Comparison of ENCODE assay signal across 8 cellular contexts in genomic region chr17:43212641-43213490, GRCh38. TPM values are rescaled to one million over a fixed set of nuclear protein-coding genes. Genes with fewer than 3 reads are reported as not detected.
DNase-seq lines count a peak whose midpoint lies in the region; ATAC-seq and TF ChIP-seq lines count a peak whose summit lies in the region.

No MANE protein-coding gene starts in this region.

- no peak for ATAC-seq in naive thymus-derived CD4-positive, alpha-beta T cell
- no peak for ATAC-seq in GM19324 (IDR thresholded peaks at IDR 0.05; ENCODE audit: low FRiP score, unreplicated experiment)

- no peak for TF ChIP-seq CTCF in CD14-positive monocyte (IDR thresholded peaks at IDR 0.05)

- H3K27ac Mint-ChIP-seq in CD14-positive monocyte = peak overlapping the region; percentile 91 to 97 (median 95)
- H3K27ac Mint-ChIP-seq in naive thymus-derived CD4-positive, alpha-beta T cell = peak overlapping the region; percentile 89 to 98 (median 94)

- no peaks in the 10 kb centered on the region for H3K27me3 ChIP-seq in MG63
- no peaks in the 10 kb centered on the region for H3K27me3 ChIP-seq in naive thymus-derived CD4-positive, alpha-beta T cell (ENCODE audit: control insufficient read depth in 2 of 2, insufficient read depth in 2 of 2, low read length in 2 of 2)

- no peaks in the 10 kb centered on the region for H3K9me3 ChIP-seq in MG63
- H3K9me3 ChIP-seq in naive thymus-derived CD4-positive, alpha-beta T cell (ENCODE audit: control insufficient read depth in 2 of 3, low read length in 3 of 3) = no peaks in the 10 kb centered on the region

- CTCF ChIA-PET in naive thymus-derived CD4-positive, alpha-beta T cell (lab: Charles Lee) = interaction anchor here (1.1 to 2.1 kb wide), 2 partner anchors 122 to 127 kb away, joined by 3 to 5 read pairs; no protein-coding TSS in a partner anchor

- POLR2A ChIA-PET in naive thymus-derived CD4-positive, alpha-beta T cell (lab: Charles Lee) = interaction anchor here (0.6 to 6.1 kb wide), 10 partner anchors 10 to 271 kb away, joined by 3 to 64 read pairs (median 4); partner anchors contain the start of gene DHX8

- peaks cover 0 to 2% (median 0%) of the 10 kb centered on the region in 7 donors for H3K9me3 Mint-ChIP-seq in CD14-positive monocyte
- peaks cover 0 to 2% (median 0%) of the 10 kb centered on the region in 11 donors for H3K9me3 Mint-ChIP-seq in naive thymus-derived CD4-positive, alpha-beta T cell

- peaks cover 55 to 68% of the 10 kb centered on the region in 2 donors for H3K36me3 Mint-ChIP-seq in CD14-positive monocyte
- peaks cover 3 to 27% (median 16%) of the 10 kb centered on the region in 5 donors for H3K36me3 Mint-ChIP-seq in naive thymus-derived CD4-positive, alpha-beta T cell

- peaks cover 17 to 22% of the 10 kb centered on the region in 2 donors for H3K4me1 ChIP-seq in naive thymus-derived CD4-positive, alpha-beta T cell (ENCODE audit: control insufficient read depth in 2 of 2, insufficient read depth in 2 of 2, low read length in 2 of 2)

- peaks cover 31% of the 10 kb centered on the region for H3K36me3 ChIP-seq in MG63
- peaks cover 0 to 24% (median 3%) of the 10 kb centered on the region in 3 experiments for H3K36me3 ChIP-seq in naive thymus-derived CD4-positive, alpha-beta T cell (ENCODE audit: control insufficient read depth in 2 of 3, insufficient read depth in 3 of 3, low read length in 3 of 3)

- peaks cover 36% of the 10 kb centered on the region for H3K4me1 Mint-ChIP-seq in CD14-positive monocyte
- H3K4me1 Mint-ChIP-seq in naive thymus-derived CD4-positive, alpha-beta T cell = peaks cover 28 to 67% (median 57%) of the 10 kb centered on the region in 7 donors

- H3K27ac ChIP-seq in cingulate gyrus (ENCODE audit: low read depth, low read length) = peak overlapping the region; percentile 63
- peak overlapping the region; percentile 86 for H3K27ac ChIP-seq in naive thymus-derived CD4-positive, alpha-beta T cell (ENCODE audit: low read depth, low read length)

- no peak for DNase-seq in CD14-positive monocyte (ENCODE audit: low spot score)
- DNase-seq in MG63 = no peak
- DNase-seq in naive thymus-derived CD4-positive, alpha-beta T cell = peak in 4 of 9 donors; percentile 2 to 40 (median 20)
- DNase-seq in SW480 (ENCODE audit: low spot score) = no peak
- DNase-seq in anterior cingulate cortex (lab: John Stamatoyannopoulos, UW) = no peak
- DNase-seq in A172 (ENCODE audit: low spot score) = no peak

- peaks cover 0 to 2% (median 1%) of the 10 kb centered on the region in 3 donors for H3K27me3 Mint-ChIP-seq in CD14-positive monocyte (ENCODE audit: low read depth in 3 of 3)
- no peaks in the 10 kb centered on the region for H3K27me3 Mint-ChIP-seq in naive thymus-derived CD4-positive, alpha-beta T cell

- intact Hi-C loops in CD14-positive monocyte (cut with micrococcal nuclease) = loop anchor here in 1 of 2 donors (5.0 kb wide), 1 partner anchor 104 kb away; no protein-coding TSS in a partner anchor
- intact Hi-C loops in naive thymus-derived CD4-positive, alpha-beta T cell (cut with micrococcal nuclease) = loop anchor here (10.0 kb wide), 2 partner anchors 188 to 272 kb away; partner anchors contain the start of genes DHX8 (in 2 of the 2), RND2 (in 1 of the 2) and VAT1 (in 1 of the 2)

- H3K4me3 Mint-ChIP-seq in CD14-positive monocyte = peak overlapping the region; percentile 98
- H3K4me3 Mint-ChIP-seq in naive thymus-derived CD4-positive, alpha-beta T cell = peak overlapping the region; percentile 89 to 100 (median 96)

- H3K4me3 ChIP-seq in MG63 = peak overlapping the region; percentile 62
- peak overlapping the region; percentile 89 for H3K4me3 ChIP-seq in naive thymus-derived CD4-positive, alpha-beta T cell (ENCODE audit: low read length)

RNA-seq across cellular contexts. Expression of gene TMEM106A, which starts 1.2 kb away (rescaled TPM):
- 1 to 10 TPM; 6.9 to 8.0 TPM for polyA plus RNA-seq in CD14-positive monocyte
- 0.10 and 0.99 TPM in 2 replicates for total RNA-seq in MG63 (2014; rRNA removed; shearing (Covaris generic); ENCODE audit: low replicate concordance)
- 10 to 100 TPM; 10.4 to 20.7 (median 13.9) TPM for total RNA-seq in naive thymus-derived CD4-positive, alpha-beta T cell
- polyA plus RNA-seq in naive thymus-derived CD4-positive, alpha-beta T cell = 1 to 10 TPM; 1.6 to 6.6 TPM
- total RNA-seq in A172 (2014; rRNA removed; shearing (Covaris generic)) = 4.9 and 5.3 TPM in 2 replicates

RNA-seq across cellular contexts. Expression of gene CCDC200, which starts 15.6 kb away (rescaled TPM):
- polyA plus RNA-seq in CD14-positive monocyte = not detected
- not detected in 2 replicates for total RNA-seq in MG63 (2014; rRNA removed; shearing (Covaris generic); ENCODE audit: low replicate concordance)
- total RNA-seq in naive thymus-derived CD4-positive, alpha-beta T cell = 1 to 10 TPM in 2 of 5 experiments, under 1 TPM in 1, not detected in 2; 0.72 to 2.0 (median 1.7) TPM
- 1 to 10 TPM in 1 of 2 donors, not detected in 1; 1.3 TPM for polyA plus RNA-seq in naive thymus-derived CD4-positive, alpha-beta T cell
- total RNA-seq in A172 (2014; rRNA removed; shearing (Covaris generic)) = not detected in 2 replicates

RNA-seq across cellular contexts. Expression of gene RNU2-1, which starts 20.9 kb away (rescaled TPM):
- not detected for polyA plus RNA-seq in CD14-positive monocyte
- not detected in 2 replicates for total RNA-seq in MG63 (2014; rRNA removed; shearing (Covaris generic); ENCODE audit: low replicate concordance)
- total RNA-seq in naive thymus-derived CD4-positive, alpha-beta T cell = 1,000 to 10,000 TPM; 2,629 to 6,823 (median 3,564) TPM
- not detected for polyA plus RNA-seq in naive thymus-derived CD4-positive, alpha-beta T cell
- total RNA-seq in A172 (2014; rRNA removed; shearing (Covaris generic)) = not detected in 2 replicates

RNA-seq across cellular contexts. Expression of gene NBR1, which starts 41.9 kb away (rescaled TPM):
- 10 to 100 TPM; 64.0 to 88.5 TPM for polyA plus RNA-seq in CD14-positive monocyte
- 78.8 and 81.8 TPM in 2 replicates for total RNA-seq in MG63 (2014; rRNA removed; shearing (Covaris generic); ENCODE audit: low replicate concordance)
- 10 to 100 TPM; 44.6 to 83.0 (median 64.3) TPM for total RNA-seq in naive thymus-derived CD4-positive, alpha-beta T cell
- polyA plus RNA-seq in naive thymus-derived CD4-positive, alpha-beta T cell = 10 to 100 TPM; 72.2 to 93.2 TPM
- total RNA-seq in A172 (2014; rRNA removed; shearing (Covaris generic)) = 81.9 and 93.0 TPM in 2 replicates

Comparison
In these comparisons a context has a peak if more than half of its experiments do, and no peak if none do; other contexts are left out.
1. RNA of gene RNU2-1, which starts 20.9 kb away (total RNA-seq): 2,629 to 6,823 TPM in naive thymus-derived CD4-positive, alpha-beta T cell; not detected in MG63 and not detected in A172; every median in the first group is over 1,000 times any median in the second.